In genomic region chr2:197369228-197369945, GRCh38 we compare ENCODE assay signal across 17 cellular contexts. TPM values are rescaled to one million over a fixed set of nuclear protein-coding genes. Genes with fewer than 3 reads are reported as not detected.
DNase-seq lines count a peak whose midpoint lies in the region; ATAC-seq and TF ChIP-seq lines count a peak whose summit lies in the region.
"Had no signal": no experiment of that assay in that cellular context is flagged by ENCODE, and none has a peak within 500 bp of the region (broad histone marks: within the 10 kb centered on the region; RNA-seq: fewer than 3 reads in every experiment).

No MANE protein-coding gene starts in this region.

- ATAC-seq in DND-41 (ENCODE audit: insufficient read depth, low read depth) (peak; percentile 76), Right ventricle myocardium superior (ENCODE audit: poor library complexity) (no peak), HG02678 (IDR thresholded peaks at IDR 0.05; ENCODE audit: unreplicated experiment) (no peak), GM18870 (IDR thresholded peaks at IDR 0.05; ENCODE audit: unreplicated experiment) (no peak)
- ATAC-seq in activated CD8-positive, alpha-beta T cell treated with anti-CD3 and anti-CD28 coated beads for 36 hours = peak; percentile 68
- ATAC-seq: activated T-helper 17 cell treated with anti-CD3 and anti-CD28 coated beads, Interleukin-2, amount 50 U/mL, for 72 hours had no signal

- no peaks in the 10 kb centered on the region for H3K36me3 ChIP-seq in DND-41 (ENCODE audit: insufficient read depth, low read length)
- H3K36me3 ChIP-seq: esophagus squamous epithelium, SJCRH30, spleen had no signal

- no peak overlapping the region for H3K4me3 ChIP-seq in AG10803 (ENCODE audit: low read length)
- H3K4me3 ChIP-seq in DND-41 (ENCODE audit: low read depth in 1 of 2, low read length in 2 of 2) = no peak overlapping the region
- H3K4me3 ChIP-seq: esophagus squamous epithelium, SJCRH30, spleen had no signal

- TF ChIP-seq CTCF in AG10803 (conservative IDR thresholded peaks at IDR 0.05; ENCODE audit: low read length) (no peak), DND-41 (IDR thresholded peaks at IDR 0.05; ENCODE audit: borderline replicate concordance, extremely low read depth, low read length, poor library complexity, severe bottlenecking) (no peak), mesothelial cell of epicardium (IDR thresholded peaks at IDR 0.05; ENCODE audit: unreplicated experiment) (no peak)
- TF ChIP-seq CTCF in activated CD8-positive, alpha-beta T cell treated with anti-CD3 and anti-CD28 coated beads for 36 hours (IDR thresholded peaks at IDR 0.05) = no peak

- peaks cover 19% of the 10 kb centered on the region for H3K4me1 Mint-ChIP-seq in activated CD8-positive, alpha-beta T cell treated with anti-CD3 and anti-CD28 coated beads for 36 hours (ENCODE audit: low read depth)
- H3K4me1 Mint-ChIP-seq in mesothelial cell of epicardium = peaks cover 9% of the 10 kb centered on the region

- no peaks in the 10 kb centered on the region for H3K9me3 Mint-ChIP-seq in activated CD8-positive, alpha-beta T cell treated with anti-CD3 and anti-CD28 coated beads for 36 hours
- H3K9me3 Mint-ChIP-seq in mesothelial cell of epicardium = peaks cover 7% of the 10 kb centered on the region
- H3K9me3 Mint-ChIP-seq: activated T-helper 17 cell treated with anti-CD3 and anti-CD28 coated beads, Interleukin-2, amount 50 U/mL, for 72 hours had no signal

- H3K9ac ChIP-seq in DND-41 (ENCODE audit: low read depth, low read length) = no peak overlapping the region

- no peaks in the 10 kb centered on the region for H3K27me3 ChIP-seq in DND-41 (ENCODE audit: insufficient read depth, low read length, poor library complexity)
- H3K27me3 ChIP-seq: esophagus squamous epithelium, SJCRH30, spleen had no signal

- no peaks in the 10 kb centered on the region for H3K27me3 Mint-ChIP-seq in activated CD8-positive, alpha-beta T cell treated with anti-CD3 and anti-CD28 coated beads for 36 hours
- no peaks in the 10 kb centered on the region for H3K27me3 Mint-ChIP-seq in mesothelial cell of epicardium (ENCODE audit: low read depth)
- H3K27me3 Mint-ChIP-seq: activated T-helper 17 cell treated with anti-CD3 and anti-CD28 coated beads, Interleukin-2, amount 50 U/mL, for 72 hours had no signal

- no peaks in the 10 kb centered on the region for H4K20me1 ChIP-seq in DND-41 (ENCODE audit: insufficient read depth, low read length)

- H3K4me1 ChIP-seq in DND-41 (ENCODE audit: insufficient read depth, low read length) = peaks cover 20% of the 10 kb centered on the region
- H3K4me1 ChIP-seq: esophagus squamous epithelium had no signal

- no peak overlapping the region for H2AFZ ChIP-seq in DND-41 (ENCODE audit: low read depth, low read length)

- H3K79me2 ChIP-seq in DND-41 (ENCODE audit: insufficient read depth, low read length) = no peaks in the 10 kb centered on the region

- POLR2A ChIA-PET in activated CD8-positive, alpha-beta T cell treated with anti-CD3 and anti-CD28 coated beads for 36 hours (lab: Charles Lee) = interaction anchor here (0.6 to 1.0 kb wide), 4 partner anchors 9 to 61 kb away, joined by 3 to 4 read pairs (median 3); no protein-coding TSS in a partner anchor

- H3K36me3 Mint-ChIP-seq in activated CD8-positive, alpha-beta T cell treated with anti-CD3 and anti-CD28 coated beads for 36 hours (ENCODE audit: low read depth) = no peaks in the 10 kb centered on the region
- H3K36me3 Mint-ChIP-seq in mesothelial cell of epicardium = no peaks in the 10 kb centered on the region

- H3K9me3 ChIP-seq in DND-41 (ENCODE audit: insufficient read depth, low read length, severe bottlenecking) = no peaks in the 10 kb centered on the region
- H3K9me3 ChIP-seq: esophagus squamous epithelium, SJCRH30, spleen had no signal

- peak overlapping the region; percentile 55 for H3K27ac Mint-ChIP-seq in activated CD8-positive, alpha-beta T cell treated with anti-CD3 and anti-CD28 coated beads for 36 hours
- peak overlapping the region; percentile 64 for H3K27ac Mint-ChIP-seq in mesothelial cell of epicardium
- H3K27ac Mint-ChIP-seq: activated T-helper 17 cell treated with anti-CD3 and anti-CD28 coated beads, Interleukin-2, amount 50 U/mL, for 72 hours had no signal

- intact Hi-C loops in activated CD8-positive, alpha-beta T cell treated with anti-CD3 and anti-CD28 coated beads for 36 hours (cut with micrococcal nuclease) = no loop called here
- intact Hi-C loops in Right ventricle myocardium superior (cut with DNase I) = no loop called here

- CTCF ChIA-PET in activated CD8-positive, alpha-beta T cell treated with anti-CD3 and anti-CD28 coated beads for 36 hours (lab: Charles Lee) = interaction anchor here (1.0 to 1.4 kb wide), 3 partner anchors 9 to 256 kb away, joined by 3 to 6 read pairs (median 3); no protein-coding TSS in a partner anchor

- peak; percentile 44 for DNase-seq in AG10803 (ENCODE audit: low read depth)
- DNase-seq in DND-41 = peak; percentile 23
- peak; percentile 30 for DNase-seq in activated CD8-positive, alpha-beta T cell treated with anti-CD3 and anti-CD28 coated beads for 36 hours
- no peak for DNase-seq in mesothelial cell of epicardium (ENCODE audit: low spot score in 2 of 2, unreplicated experiment in 2 of 2)
- DNase-seq in Right ventricle myocardium superior = no peak
- no peak for DNase-seq in NCI-H748 treated with DMSO at 0.1 percent for 48 hours (lab: John Stamatoyannopoulos, UW)
- DNase-seq: activated CD4-positive, alpha-beta T cell treated with anti-CD3 and anti-CD28 coated beads, Interleukin-2, amount 50 U/mL, for 48 hours; esophagus squamous epithelium; hypothalamus; NCI-H187 treated with DMSO at 0.1 percent for 48 hours; NCI-H510A; posterior cingulate gyrus; spleen had no signal

- peak overlapping the region; percentile 58 for H3K27ac ChIP-seq in DND-41 (ENCODE audit: low read length)
- H3K27ac ChIP-seq: esophagus squamous epithelium, SJCRH30, spleen had no signal

- H3K4me2 ChIP-seq in DND-41 (ENCODE audit: insufficient read depth, low read length) = peak overlapping the region; percentile 24

- no peak overlapping the region for H3K4me3 Mint-ChIP-seq in activated CD8-positive, alpha-beta T cell treated with anti-CD3 and anti-CD28 coated beads for 36 hours
- H3K4me3 Mint-ChIP-seq in mesothelial cell of epicardium = no peak overlapping the region
- H3K4me3 Mint-ChIP-seq: activated T-helper 17 cell treated with anti-CD3 and anti-CD28 coated beads, Interleukin-2, amount 50 U/mL, for 72 hours had no signal

RNA-seq across cellular contexts. Expression of gene ANKRD44, which starts 58.8 kb away (rescaled TPM):
- total RNA-seq in activated CD8-positive, alpha-beta T cell treated with anti-CD3 and anti-CD28 coated beads for 36 hours = 100 to 1,000 TPM; 131 to 132 TPM
- total RNA-seq in mesothelial cell of epicardium = 7.7 to 10.8 TPM (median 10.4 TPM) in 3 replicates
- total RNA-seq in Right ventricle myocardium superior = 7.4 TPM

Comparison
In these comparisons a context has a peak if more than half of its experiments do, and no peak if none do; other contexts are left out.
1. DNase-seq: peak in AG10803 (single experiment), DND-41 (single experiment) and activated CD8-positive, alpha-beta T cell treated with anti-CD3 and anti-CD28 coated beads for 36 hours (single experiment); none in mesothelial cell of epicardium (0 of 2), Right ventricle myocardium superior (single experiment) and NCI-H748 treated with DMSO at 0.1 percent for 48 hours (single experiment).
2. ATAC-seq: peak in DND-41 (single experiment) and activated CD8-positive, alpha-beta T cell treated with anti-CD3 and anti-CD28 coated beads for 36 hours (single experiment); none in Right ventricle myocardium superior (single experiment), HG02678 (single experiment) and GM18870 (single experiment).
3. RNA of gene ANKRD44, which starts 58.8 kb away (total RNA-seq): 131 to 132 TPM in activated CD8-positive, alpha-beta T cell treated with anti-CD3 and anti-CD28 coated beads for 36 hours; 7.7 to 10.8 TPM in mesothelial cell of epicardium and 7.4 TPM in Right ventricle myocardium superior (single experiment); every median in the first group is over 10 times any median in the second.